Comparison of ENCODE assay signal across 1 cellular context in genomic region chr4:13483142-13484044, GRCh38.
TF ChIP-seq lines count a peak whose summit lies in the region.

No MANE protein-coding gene starts in this region.

TF ChIP-seq in GM12878, 131 proteins besides CTCF, POLR2A, EP300 and RAD21 (continued from another document):
- TF ChIP-seq TCF3 (IDR thresholded peaks at IDR 0.05; ENCODE audit: borderline replicate concordance, insufficient read depth, low read depth, low read length) (no peak), YY1 (IDR thresholded peaks at IDR 0.05; ENCODE audit: low read depth, low read length) (no peak)
- TF ChIP-seq, protein P1, sequence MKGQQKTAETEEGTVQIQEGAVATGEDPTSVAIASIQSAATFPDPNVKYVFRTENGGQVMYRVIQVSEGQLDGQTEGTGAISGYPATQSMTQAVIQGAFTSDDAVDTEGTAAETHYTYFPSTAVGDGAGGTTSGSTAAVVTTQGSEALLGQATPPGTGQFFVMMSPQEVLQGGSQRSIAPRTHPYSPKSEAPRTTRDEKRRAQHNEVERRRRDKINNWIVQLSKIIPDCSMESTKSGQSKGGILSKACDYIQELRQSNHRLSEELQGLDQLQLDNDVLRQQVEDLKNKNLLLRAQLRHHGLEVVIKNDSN (IDR thresholded peaks at IDR 0.05; ENCODE audit: borderline replicate concordance, extremely low read length, insufficient read depth, low read depth, low read length), result no peak
- TF ChIP-seq, protein P2, sequence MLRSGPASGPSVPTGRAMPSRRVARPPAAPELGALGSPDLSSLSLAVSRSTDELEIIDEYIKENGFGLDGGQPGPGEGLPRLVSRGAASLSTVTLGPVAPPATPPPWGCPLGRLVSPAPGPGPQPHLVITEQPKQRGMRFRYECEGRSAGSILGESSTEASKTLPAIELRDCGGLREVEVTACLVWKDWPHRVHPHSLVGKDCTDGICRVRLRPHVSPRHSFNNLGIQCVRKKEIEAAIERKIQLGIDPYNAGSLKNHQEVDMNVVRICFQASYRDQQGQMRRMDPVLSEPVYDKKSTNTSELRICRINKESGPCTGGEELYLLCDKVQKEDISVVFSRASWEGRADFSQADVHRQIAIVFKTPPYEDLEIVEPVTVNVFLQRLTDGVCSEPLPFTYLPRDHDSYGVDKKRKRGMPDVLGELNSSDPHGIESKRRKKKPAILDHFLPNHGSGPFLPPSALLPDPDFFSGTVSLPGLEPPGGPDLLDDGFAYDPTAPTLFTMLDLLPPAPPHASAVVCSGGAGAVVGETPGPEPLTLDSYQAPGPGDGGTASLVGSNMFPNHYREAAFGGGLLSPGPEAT (IDR thresholded peaks at IDR 0.05; ENCODE audit: low read depth), result no peak
TF ChIP-seq in GM12878: peak in this region for 2.
